14 cellular contexts compared by ENCODE assay signal in genomic region chr2:223084873-223085272, GRCh38. TPM values are rescaled to one million over a fixed set of nuclear protein-coding genes. Genes with fewer than 3 reads are reported as not detected.
A peak's percentile ranks its signal among the peaks of the same experiment; 100 is the strongest.
DNase-seq lines count a peak whose midpoint lies in the region; TF ChIP-seq lines count a peak whose summit lies in the region.
"Had no signal": no experiment of that assay in that cellular context is flagged by ENCODE, and none has a peak within 500 bp of the region (broad histone marks: within the 10 kb centered on the region; RNA-seq: fewer than 3 reads in every experiment).

No MANE protein-coding gene starts in this region.

- H3K4me3 ChIP-seq in fibroblast of mammary gland (ENCODE audit: control insufficient read depth, low read depth, low read length): no peak overlapping the region
- no peak overlapping the region for H3K4me3 ChIP-seq in sigmoid colon
- no peak overlapping the region for H3K4me3 ChIP-seq in OCI-LY7 (ENCODE audit: low read depth, low read length, poor library complexity, severe bottlenecking)
- H3K4me3 ChIP-seq: GM12878 had no signal

- H3K4me1 ChIP-seq in sigmoid colon (peaks cover 0 to 30% (median 25%) of the 10 kb centered on the region in 4 donors), OCI-LY7 (ENCODE audit: insufficient read depth, low read length, poor library complexity, severe bottlenecking) (no peaks in the 10 kb centered on the region)

- no peak overlapping the region for H3K27ac Mint-ChIP-seq in nephron progenitor cell

- TF ChIP-seq POLR2A in sigmoid colon (IDR thresholded peaks at IDR 0.05): no peak

- H3K79me2 ChIP-seq in OCI-LY7 (ENCODE audit: insufficient read depth, low read depth, low read length): no peaks in the 10 kb centered on the region

- TF ChIP-seq CTCF in fibroblast of mammary gland (conservative IDR thresholded peaks at IDR 0.05; ENCODE audit: control insufficient read depth, insufficient read depth, low read depth, low read length) (no peak), sigmoid colon (IDR thresholded peaks at IDR 0.05) (no peak), OCI-LY7 (conservative IDR thresholded peaks at IDR 0.05; ENCODE audit: low read length) (no peak), nephron progenitor cell (IDR thresholded peaks at IDR 0.05) (no peak)

- H3K9me3 ChIP-seq in sigmoid colon (no peaks in the 10 kb centered on the region), OCI-LY7 (ENCODE audit: low read length) (no peaks in the 10 kb centered on the region)

- H4K20me1 ChIP-seq in OCI-LY7 (ENCODE audit: insufficient read depth, low read length): no peaks in the 10 kb centered on the region

- H3K9me3 Mint-ChIP-seq in nephron progenitor cell: no peaks in the 10 kb centered on the region

- no peak overlapping the region for H3K4me3 Mint-ChIP-seq in nephron progenitor cell

- intact Hi-C loops in sigmoid colon (cut with DNase I): no loop called here
- intact Hi-C loops in OCI-LY7 (cut with micrococcal nuclease; ENCODE audit: unreplicated experiment): no loop called here

- no peaks in the 10 kb centered on the region for H3K4me1 Mint-ChIP-seq in nephron progenitor cell

- no peaks in the 10 kb centered on the region for H3K9me2 ChIP-seq in OCI-LY7 (ENCODE audit: insufficient read depth, low read length)

- peaks cover 7% of the 10 kb centered on the region for H3K27me3 Mint-ChIP-seq in nephron progenitor cell (ENCODE audit: low read depth, poor library complexity)

- no peak overlapping the region for H3K4me2 ChIP-seq in OCI-LY7 (ENCODE audit: low read length)

- peak; percentile 3 for DNase-seq in NCI-H2171 treated with DMSO at 0.1 percent for 48 hours (lab: John Stamatoyannopoulos, UW)
- DNase-seq in NCI-H2171 (lab: John Stamatoyannopoulos, UW): no peak
- DNase-seq in NCI-H446 treated with DMSO at 0.1 percent for 48 hours (lab: John Stamatoyannopoulos, UW): peak; percentile 77
- peak; percentile 33 for DNase-seq in fibroblast of mammary gland (ENCODE audit: low read depth)
- peak; percentile 78 for DNase-seq in sigmoid colon
- no peak for DNase-seq in NCI-H1048 (lab: John Stamatoyannopoulos, UW)
- no peak for DNase-seq in OCI-LY7 (ENCODE audit: low spot score)
- no peak for DNase-seq in nephron progenitor cell
- DNase-seq: foreskin melanocyte; HCEC 1CT; left cardiac atrium; stimulated activated CD4-positive, alpha-beta T cell treated with anti-CD3 and anti-CD28 coated beads, Interleukin-1b, Interleukin-23, amount 100 ng/mL, for 48 hours had no signal

- CTCF ChIA-PET in OCI-LY7 (lab: Charles Lee; ENCODE audit: unreplicated experiment): no interaction called here

- TF ChIP-seq EP300 in sigmoid colon (IDR thresholded peaks at IDR 0.05): no peak

- H3K27me3 ChIP-seq in sigmoid colon: no peaks in the 10 kb centered on the region

- peak overlapping the region; percentile 10 to 75 (median 36) for H3K27ac ChIP-seq in sigmoid colon
- H3K27ac ChIP-seq in OCI-LY7 (ENCODE audit: low read depth, low read length, poor library complexity, severe bottlenecking): no peak overlapping the region

- 82 to 85% methylated on average over 2 of the region's 2 CpGs for WGBS in sigmoid colon, 2 donors

- POLR2A ChIA-PET in OCI-LY7 (lab: Charles Lee): interaction anchor here (0.5 to 1.6 kb wide), 3 partner anchors 14 to 1226 kb away, joined by 3 read pairs; no protein-coding TSS in a partner anchor

- no peak overlapping the region for H2AFZ ChIP-seq in OCI-LY7 (ENCODE audit: low read length)

- H3K36me3 Mint-ChIP-seq in nephron progenitor cell (ENCODE audit: low read depth): no peaks in the 10 kb centered on the region

- H3K36me3 ChIP-seq in sigmoid colon: no peaks in the 10 kb centered on the region
- no peaks in the 10 kb centered on the region for H3K36me3 ChIP-seq in OCI-LY7 (ENCODE audit: insufficient read depth, low read length)

- no TSS peak for BruUV-seq in OCI-LY7 (replicated peaks; lab: Mats Ljungman, UMichigan)

RNA-seq across cellular contexts. Expression of gene KCNE4, which starts 32.9 kb away (rescaled TPM):
- 10 to 100 TPM in 2 of 4 donors, 1 to 10 TPM in 2; 5.4 to 18.7 (median 10.1) TPM for total RNA-seq in sigmoid colon
- polyA plus RNA-seq in sigmoid colon: 1 to 10 TPM in 1 of 3 donors, under 1 TPM in 2; 0.23 to 3.8 (median 0.60) TPM
- total RNA-seq in OCI-LY7 (2014; rRNA removed; shearing (Covaris generic)): not detected in 2 replicates
- not detected in 2 replicates for total RNA-seq in OCI-LY7 (2022)
- total RNA-seq: GM12878, HT-29 had no signal

Comparison
In these comparisons a context has a peak if more than half of its experiments do, and no peak if none do; other contexts are left out.
1. DNase-seq: peak in NCI-H2171 treated with DMSO at 0.1 percent for 48 hours (single experiment), NCI-H446 treated with DMSO at 0.1 percent for 48 hours (single experiment), fibroblast of mammary gland (single experiment) and sigmoid colon (single experiment); none in NCI-H2171 (single experiment), NCI-H1048 (single experiment), OCI-LY7 (single experiment) and nephron progenitor cell (single experiment).
2. RNA of gene KCNE4, which starts 32.9 kb away (total RNA-seq): 5.4 to 18.7 TPM in sigmoid colon; not detected in OCI-LY7; every median in the first group is over 4 times any median in the second.